9 cellular contexts compared by ENCODE assay signal in the genomic region with DNA sequence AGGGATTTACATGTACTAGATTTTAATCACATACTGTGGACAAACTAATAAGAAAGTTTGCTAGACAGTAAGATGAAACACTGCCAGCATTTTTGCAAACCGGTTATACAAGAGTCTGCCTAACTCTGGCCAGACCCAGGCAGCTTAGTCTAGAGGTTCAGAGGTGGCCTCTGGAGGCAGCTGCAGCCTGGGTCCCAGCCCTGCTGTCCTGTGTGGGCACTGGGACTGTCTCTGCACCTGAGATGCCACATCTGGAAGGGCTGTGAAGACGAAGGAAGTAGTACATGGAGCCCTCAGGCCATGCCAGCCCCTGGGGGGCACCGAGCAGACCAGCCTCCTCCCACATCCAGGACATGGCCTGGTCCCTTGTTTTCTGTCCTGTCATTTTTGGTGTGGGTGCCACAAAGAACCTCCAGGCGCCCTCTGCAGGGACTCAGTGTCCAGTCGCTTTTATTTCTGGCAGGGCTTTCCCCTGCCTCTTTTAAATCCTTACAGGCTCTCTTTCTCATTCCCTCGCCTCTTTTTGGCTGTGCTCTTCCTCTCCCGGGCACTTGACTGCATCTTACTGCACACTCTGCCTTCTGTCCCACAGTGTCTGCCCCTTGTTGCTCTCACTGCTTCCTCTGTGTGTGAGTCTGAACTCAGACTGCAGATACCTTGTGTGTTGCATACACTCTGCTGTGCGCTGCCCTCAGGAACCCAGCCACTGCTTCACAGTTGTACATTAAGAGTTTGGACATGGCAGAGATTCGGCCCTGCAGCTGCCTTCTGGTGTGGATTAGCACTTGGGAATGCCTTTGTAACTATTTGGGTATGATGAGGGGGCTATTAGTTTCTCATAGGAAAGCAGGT.
A peak's percentile ranks its signal among the peaks of the same experiment; 100 is the strongest.
DNase-seq lines count a peak whose midpoint lies in the region; ATAC-seq and TF ChIP-seq lines count a peak whose summit lies in the region.
"Had no signal": no experiment of that assay in that cellular context is flagged by ENCODE, and none has a peak within 500 bp of the region (broad histone marks: within the 10 kb centered on the region; RNA-seq: fewer than 3 reads in every experiment).

No MANE protein-coding gene starts in this region.

- H3K27me3 Mint-ChIP-seq in nephron (ENCODE audit: low read depth), result no peaks in the 10 kb centered on the region
- H3K27me3 Mint-ChIP-seq: dendritic cell treated with granulocyte-macrophage colony-stimulating factor and Interleukin-4, amounts not matched to agents 40 ng/mL and 50 ng/mL, for 4 days had no signal

- no peak for ATAC-seq in HG02981 (IDR thresholded peaks at IDR 0.05; ENCODE audit: unreplicated experiment)

- H3K4me1 ChIP-seq in fibroblast of lung (ENCODE audit: control insufficient read depth, extremely low read depth, insufficient read depth, low read length), result peaks cover 6% of the 10 kb centered on the region

- H3K4me3 Mint-ChIP-seq in nephron, result no peak overlapping the region
- H3K4me3 Mint-ChIP-seq: dendritic cell treated with granulocyte-macrophage colony-stimulating factor and Interleukin-4, amounts not matched to agents 40 ng/mL and 50 ng/mL, for 4 days had no signal

- H3K9me3 ChIP-seq in fibroblast of lung (ENCODE audit: control insufficient read depth, insufficient read depth, low read depth, low read length), result no peaks in the 10 kb centered on the region

- H3K9me3 Mint-ChIP-seq in nephron, result no peaks in the 10 kb centered on the region

- H4K20me1 ChIP-seq in fibroblast of lung (ENCODE audit: control insufficient read depth, extremely low read depth, insufficient read depth, low read length), result no peaks in the 10 kb centered on the region

- POLR2A ChIA-PET in GM10248 (lab: Yijun Ruan, JAX), result no interaction called here

- CTCF ChIA-PET in GM10248 (lab: Yijun Ruan, JAX), result interaction anchor here (0.6 to 4.2 kb wide), 8 partner anchors 8 to 282 kb away, joined by 3 to 22 read pairs (median 4); no protein-coding TSS in a partner anchor

- peaks cover 22% of the 10 kb centered on the region for H3K4me1 Mint-ChIP-seq in nephron

- no peaks in the 10 kb centered on the region for H3K79me2 ChIP-seq in fibroblast of lung (ENCODE audit: control insufficient read depth, insufficient read depth, low read length)

- peak overlapping the region; percentile 30 to 66 (median 31) for H3K27ac Mint-ChIP-seq in nephron
- H3K27ac Mint-ChIP-seq: dendritic cell treated with granulocyte-macrophage colony-stimulating factor and Interleukin-4, amounts not matched to agents 40 ng/mL and 50 ng/mL, for 4 days had no signal

- no peaks in the 10 kb centered on the region for H3K27me3 ChIP-seq in fibroblast of lung (ENCODE audit: control insufficient read depth, insufficient read depth, low read length)

- TF ChIP-seq POLR2A in NB4 (IDR thresholded peaks at IDR 0.05; ENCODE audit: extremely low read depth, insufficient read length), result no peak

- DNase-seq in 8988T (peak; percentile 57), GM10248 (ENCODE audit: extremely low spot score) (peak; percentile 72), NB4 (ENCODE audit: low read depth) (peak; percentile 66), fibroblast of lung (ENCODE audit: low read depth in 2 of 2) (peak in 1 of 2 donors; percentile 55), NCI-H187 treated with DMSO at 0.1 percent for 48 hours (lab: John Stamatoyannopoulos, UW) (no peak)
- peak; percentile 50 to 59 for DNase-seq in activated CD4-positive, alpha-beta T cell treated with anti-CD3 and anti-CD28 coated beads, Interleukin-2, amount 50 U/mL, for 48 hours

- TF ChIP-seq CTCF in GM10248 (IDR thresholded peaks at IDR 0.05; ENCODE audit: control extremely low read depth, extremely low read depth, low read depth, missing control alignments), result peak; percentile 74
- TF ChIP-seq CTCF in NB4 (IDR thresholded peaks at IDR 0.05; ENCODE audit: low read depth, low read length), result peak; percentile 76
- TF ChIP-seq CTCF in fibroblast of lung (conservative IDR thresholded peaks at IDR 0.05 in 1 of 2, IDR thresholded peaks at IDR 0.05 in 1 of 2; ENCODE audit: low read depth in 1 of 2, low read length in 2 of 2), result peak; percentile 45 to 56
- peak; percentile 46 to 64 (median 52) for TF ChIP-seq CTCF in nephron (IDR thresholded peaks at IDR 0.05; ENCODE audit: unreplicated experiment in 3 of 3)

- H3K4me3 ChIP-seq in NB4 (ENCODE audit: low read depth, low read length) (no peak overlapping the region), fibroblast of lung (replicated peaks in 1 of 4; ENCODE audit: control extremely low read depth in 1 of 4, insufficient read depth in 1 of 4, low read depth in 3 of 4, low read length in 4 of 4) (no peak overlapping the region)

- peak overlapping the region; percentile 49 for H3K4me2 ChIP-seq in fibroblast of lung (ENCODE audit: extremely low read depth, insufficient read depth, low read length)

- peak overlapping the region; percentile 70 for H2AFZ ChIP-seq in fibroblast of lung (ENCODE audit: low read length)

- H3K36me3 ChIP-seq in fibroblast of lung (ENCODE audit: control insufficient read depth, insufficient read depth, low read length), result no peaks in the 10 kb centered on the region

- no peaks in the 10 kb centered on the region for H3K36me3 Mint-ChIP-seq in nephron (ENCODE audit: low read depth)

- no peak overlapping the region for H3K9ac ChIP-seq in fibroblast of lung (ENCODE audit: insufficient read depth, low read length)

- H3K27ac ChIP-seq in fibroblast of lung (ENCODE audit: insufficient read depth, low read length), result no peak overlapping the region
